ENCODE assay signal across 7 cellular contexts in genomic region chr6:107491059-107491609, GRCh38. TPM values are rescaled to one million over a fixed set of nuclear protein-coding genes. Genes with fewer than 3 reads are reported as not detected.
DNase-seq lines count a peak whose midpoint lies in the region; ATAC-seq and TF ChIP-seq lines count a peak whose summit lies in the region.

No MANE protein-coding gene starts in this region.

- in situ Hi-C loops in GM13976 (cut with MboI; ENCODE audit: low sequenced_read_pairs, unreplicated experiment) = no loop called here

- H3K4me1 ChIP-seq in PC-9 (replicated peaks; ENCODE audit: insufficient read depth) = peaks cover 5% of the 10 kb centered on the region; the same call in 1 of the 2 replicates

- no peaks in the 10 kb centered on the region for H3K9me3 Mint-ChIP-seq in stimulated activated naive B cell treated with anti-CD40 and anti-IgM and Interleukin-4, amounts not matched to agents 10 μg/mL and 1 μg/mL and 100 μg/mL, for 72 hours

- peak overlapping the region; percentile 84 to 97 for H3K4me3 Mint-ChIP-seq in stimulated activated naive B cell treated with anti-CD40 and anti-IgM and Interleukin-4, amounts not matched to agents 10 μg/mL and 1 μg/mL and 100 μg/mL, for 72 hours

- no peak overlapping the region for H3K27ac ChIP-seq in PC-9

- peaks cover 0 to 2% of the 10 kb centered on the region in 2 donors for H3K36me3 Mint-ChIP-seq in stimulated activated naive B cell treated with anti-CD40 and anti-IgM and Interleukin-4, amounts not matched to agents 10 μg/mL and 1 μg/mL and 100 μg/mL, for 72 hours

- no peaks in the 10 kb centered on the region for H3K9me3 ChIP-seq in PC-9 (ENCODE audit: insufficient read depth, low read depth)

- no TSS peak for BruUV-seq in PC-9 (replicated peaks; lab: Mats Ljungman, UMichigan)

- CTCF ChIA-PET in PC-9 (lab: Charles Lee) = interaction anchor here (0.6 kb wide), 2 partner anchors 162 to 328 kb away, joined by 3 to 4 read pairs; no protein-coding TSS in a partner anchor

- no peak for TF ChIP-seq CTCF in GM13976 (IDR thresholded peaks at IDR 0.05; ENCODE audit: borderline replicate concordance, control extremely low read depth, extremely low read depth, insufficient read depth, missing control alignments)
- no peak for TF ChIP-seq CTCF in PC-9 (conservative IDR thresholded peaks at IDR 0.05)

- intact Hi-C loops in PC-9 (cut with micrococcal nuclease; ENCODE audit: unreplicated experiment) = no loop called here
- intact Hi-C loops in left colon (cut with DNase I, micrococcal nuclease) = no loop called here

- H3F3A ChIP-seq in PC-9 (ENCODE audit: insufficient read depth, low read depth) = no peaks in the 10 kb centered on the region

- no peaks in the 10 kb centered on the region for H3K79me2 ChIP-seq in PC-9 (ENCODE audit: low read depth)

- H3K9me2 ChIP-seq in PC-9 (ENCODE audit: insufficient read depth) = no peaks in the 10 kb centered on the region

- peak overlapping the region; percentile 98; the same call in 1 of the 2 replicates for H3K4me2 ChIP-seq in PC-9

- peaks cover 13 to 28% of the 10 kb centered on the region in 2 donors for H3K4me1 Mint-ChIP-seq in stimulated activated naive B cell treated with anti-CD40 and anti-IgM and Interleukin-4, amounts not matched to agents 10 μg/mL and 1 μg/mL and 100 μg/mL, for 72 hours

- no peaks in the 10 kb centered on the region for H3K36me3 ChIP-seq in PC-9 (ENCODE audit: low read depth)

- no peak overlapping the region for H3K4me3 ChIP-seq in PC-9

- peak overlapping the region; percentile 66 for H3K27ac Mint-ChIP-seq in stimulated activated naive B cell treated with anti-CD40 and anti-IgM and Interleukin-4, amounts not matched to agents 10 μg/mL and 1 μg/mL and 100 μg/mL, for 72 hours

- no peak overlapping the region for H2AFZ ChIP-seq in PC-9

- peak; percentile 57 for ATAC-seq in left colon
- ATAC-seq in stimulated activated naive B cell treated with anti-CD40 and anti-IgM and Interleukin-4, amounts not matched to agents 10 μg/mL and 1 μg/mL and 100 μg/mL, for 72 hours (replicated peaks) = peak in 1 of 2 donors; percentile 13
- ATAC-seq in HG03460 (IDR thresholded peaks at IDR 0.05; ENCODE audit: unreplicated experiment) = no peak
- no peak for ATAC-seq in HG03025 (IDR thresholded peaks at IDR 0.05; ENCODE audit: low FRiP score, unreplicated experiment)

- H3K27me3 ChIP-seq in PC-9 (ENCODE audit: insufficient read depth, low read depth) = peaks cover 35% of the 10 kb centered on the region

- POLR2A ChIA-PET in PC-9 (lab: Charles Lee; ENCODE audit: unreplicated experiment) = no interaction called here

- peaks cover 22 to 23% of the 10 kb centered on the region in 2 donors for H3K27me3 Mint-ChIP-seq in stimulated activated naive B cell treated with anti-CD40 and anti-IgM and Interleukin-4, amounts not matched to agents 10 μg/mL and 1 μg/mL and 100 μg/mL, for 72 hours

- DNase-seq in GM13976 (ENCODE audit: low spot score) (peak; percentile 41), PC-9 (peak in 1 of 2 experiments; percentile 8), cerebellum (ENCODE audit: low spot score) (peak; percentile 40), left colon (peak; percentile 41 to 48)
- peak; percentile 1 for DNase-seq in stimulated activated naive B cell treated with anti-CD40 and anti-IgM and Interleukin-4, amounts not matched to agents 10 μg/mL and 1 μg/mL and 100 μg/mL, for 72 hours

- H4K20me1 ChIP-seq in PC-9 (ENCODE audit: insufficient read depth) = no peaks in the 10 kb centered on the region

RNA-seq across cellular contexts. Expression of gene SOBP, which starts 1.2 kb away (rescaled TPM):
- total RNA-seq in PC-9 (2021) = 0.22 TPM in 1 of 2 replicates, not detected in the other
- 30.9 TPM for total RNA-seq in cerebellum
- total RNA-seq in left colon = 1 to 10 TPM in 1 of 2 donors, under 1 TPM in 1; 0.70 to 4.6 TPM

RNA-seq across cellular contexts. Expression of gene PDSS2, which starts 31.8 kb away (rescaled TPM):
- 17.2 and 17.8 TPM in 2 replicates for total RNA-seq in PC-9 (2021)
- 9.3 TPM for total RNA-seq in cerebellum
- 10 to 100 TPM; 22.5 to 29.4 TPM for total RNA-seq in left colon
